Comparison of ENCODE assay signal across 8 cellular contexts in the genomic region with DNA sequence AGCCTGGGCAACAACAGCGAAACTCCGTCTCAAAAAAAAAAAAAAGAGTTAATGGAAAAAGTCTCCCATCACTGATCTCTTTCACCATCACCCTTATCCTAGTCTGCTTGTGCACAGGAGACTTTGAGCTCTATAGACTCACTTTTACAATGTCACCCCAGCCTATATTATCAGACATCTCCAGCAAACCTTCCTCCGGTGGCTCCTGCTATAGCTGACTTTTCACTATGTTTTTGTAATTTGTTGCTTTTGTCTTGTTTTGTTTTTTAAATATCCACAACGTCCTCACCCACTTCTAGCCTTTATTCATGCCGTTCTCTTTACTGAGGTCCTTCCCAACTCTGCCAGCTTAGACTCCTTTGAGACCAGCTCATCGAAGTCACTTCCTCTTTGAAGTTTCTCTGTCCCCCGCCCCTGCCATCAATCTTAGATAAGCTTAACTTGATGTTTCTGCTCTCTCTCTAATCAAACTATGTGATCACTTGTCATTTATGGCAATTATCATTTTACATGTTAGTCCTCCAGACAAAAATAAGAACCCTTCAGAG.
DNase-seq lines count a peak whose midpoint lies in the region; ATAC-seq and TF ChIP-seq lines count a peak whose summit lies in the region.

No MANE protein-coding gene starts in this region.

- no peaks in the 10 kb centered on the region for H3K27me3 Mint-ChIP-seq in effector memory CD8-positive, alpha-beta T cell

- H3K4me1 ChIP-seq in neutrophil (ENCODE audit: control insufficient read depth in 1 of 2, insufficient read depth in 1 of 2, low read depth in 1 of 2, low read length in 1 of 2) = peaks cover 25 to 30% of the 10 kb centered on the region in 2 experiments

- no peaks in the 10 kb centered on the region for H3K27me3 ChIP-seq in neutrophil

- H3K27ac ChIP-seq in neutrophil = peak overlapping the region; percentile 56

- peaks cover 13 to 17% of the 10 kb centered on the region in 2 donors for H3K4me1 Mint-ChIP-seq in effector memory CD8-positive, alpha-beta T cell (ENCODE audit: low read depth in 2 of 2)

- no peak for ATAC-seq in activated naive CD4-positive, alpha-beta T cell treated with anti-CD3 and anti-CD28 coated beads, Interleukin-2, amount 50 U/mL, for 72 hours
- ATAC-seq in GM21528 (IDR thresholded peaks at IDR 0.05; ENCODE audit: low FRiP score, unreplicated experiment) = no peak
- no peak for ATAC-seq in effector memory CD8-positive, alpha-beta T cell (replicated peaks)

- peak; percentile 31 for DNase-seq in NCI-H1092 treated with DMSO at 0.1 percent for 48 hours (lab: John Stamatoyannopoulos, UW)
- no peak for DNase-seq in NCI-H1092 (lab: John Stamatoyannopoulos, UW)
- DNase-seq in NB4 (ENCODE audit: low read depth) = peak; percentile 82
- no peak for DNase-seq in activated naive CD4-positive, alpha-beta T cell treated with anti-CD3 and anti-CD28 coated beads, Interleukin-2, amount 50 U/mL, for 72 hours (ENCODE audit: low spot score in 2 of 2)
- no peak for DNase-seq in KG1 (lab: John Stamatoyannopoulos, UW)
- no peak for DNase-seq in effector memory CD8-positive, alpha-beta T cell

- TF ChIP-seq CTCF in NB4 (IDR thresholded peaks at IDR 0.05; ENCODE audit: low read depth, low read length) (no peak), neutrophil (IDR thresholded peaks at IDR 0.05) (no peak)

- H3K36me3 ChIP-seq in neutrophil = no peaks in the 10 kb centered on the region

- H3K36me3 Mint-ChIP-seq in activated naive CD4-positive, alpha-beta T cell treated with anti-CD3 and anti-CD28 coated beads, Interleukin-2, amount 50 U/mL, for 72 hours = peaks cover 0 to 4% of the 10 kb centered on the region in 2 donors
- peaks cover 10% of the 10 kb centered on the region for H3K36me3 Mint-ChIP-seq in effector memory CD8-positive, alpha-beta T cell (ENCODE audit: insufficient read depth)

- H3K27ac Mint-ChIP-seq in activated naive CD4-positive, alpha-beta T cell treated with anti-CD3 and anti-CD28 coated beads, Interleukin-2, amount 50 U/mL, for 72 hours = peak overlapping the region; percentile 63 to 78
- peak overlapping the region in 1 of 2 donors; percentile 3 for H3K27ac Mint-ChIP-seq in effector memory CD8-positive, alpha-beta T cell

- TF ChIP-seq POLR2A in NB4 (IDR thresholded peaks at IDR 0.05; ENCODE audit: extremely low read depth, insufficient read length) = no peak

- H3K9me3 Mint-ChIP-seq in activated naive CD4-positive, alpha-beta T cell treated with anti-CD3 and anti-CD28 coated beads, Interleukin-2, amount 50 U/mL, for 72 hours = no peaks in the 10 kb centered on the region
- no peaks in the 10 kb centered on the region for H3K9me3 Mint-ChIP-seq in effector memory CD8-positive, alpha-beta T cell

- H3K9me3 ChIP-seq in neutrophil = no peaks in the 10 kb centered on the region

- H3K4me3 ChIP-seq in NB4 (ENCODE audit: low read depth, low read length) (no peak overlapping the region), neutrophil (ENCODE audit: low read depth in 1 of 2, low read length in 1 of 2) (no peak overlapping the region)

- H3K4me3 Mint-ChIP-seq in effector memory CD8-positive, alpha-beta T cell = no peak overlapping the region

Comparison
In these comparisons a context has a peak if more than half of its experiments do, and no peak if none do; other contexts are left out.
1. DNase-seq: peak in NCI-H1092 treated with DMSO at 0.1 percent for 48 hours (single experiment) and NB4 (single experiment); none in NCI-H1092 (single experiment), activated naive CD4-positive, alpha-beta T cell treated with anti-CD3 and anti-CD28 coated beads, Interleukin-2, amount 50 U/mL, for 72 hours (0 of 2), KG1 (single experiment) and effector memory CD8-positive, alpha-beta T cell (0 of 3).